In the genomic region with DNA sequence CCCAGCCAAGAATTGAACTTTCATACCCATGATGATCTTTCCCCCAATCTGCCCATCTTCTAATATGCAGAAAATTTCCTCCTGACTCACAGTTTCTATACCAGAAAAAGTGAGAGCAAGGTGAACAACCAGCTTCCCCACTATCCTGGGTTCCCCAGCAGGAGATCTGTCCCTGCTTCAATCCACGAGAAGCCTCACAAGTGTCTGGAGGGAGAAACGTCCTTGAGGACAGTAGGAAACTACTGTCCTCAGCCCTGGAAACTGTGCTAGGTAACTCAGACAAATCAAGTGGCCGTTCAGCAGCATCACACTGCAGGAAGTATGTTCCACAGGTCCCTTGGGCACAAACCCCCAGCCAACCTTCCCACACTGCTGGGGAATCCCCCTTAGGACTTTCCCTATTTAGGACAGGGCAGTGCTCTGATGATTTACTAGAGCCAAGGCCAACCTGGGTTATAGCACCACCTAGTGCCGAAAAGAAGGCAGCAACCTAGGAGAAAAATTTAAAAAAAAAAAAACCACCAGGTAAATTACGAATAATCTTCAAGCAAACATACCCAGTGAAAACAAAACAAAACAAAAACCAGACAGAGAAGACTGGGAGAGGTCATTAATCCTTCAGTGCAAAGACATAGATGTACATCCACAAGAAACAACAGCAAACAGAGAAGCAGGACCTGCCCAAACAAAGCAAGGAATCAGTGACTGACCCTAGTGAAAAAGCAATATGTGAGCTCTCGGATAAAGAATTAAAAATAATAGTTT, we compare ENCODE assay signal across 8 cellular contexts. TPM values are rescaled to one million over a fixed set of nuclear protein-coding genes. Genes with fewer than 3 reads are reported as not detected.
A peak's percentile ranks its signal among the peaks of the same experiment; 100 is the strongest.
DNase-seq lines count a peak whose midpoint lies in the region; ATAC-seq and TF ChIP-seq lines count a peak whose summit lies in the region.

No MANE protein-coding gene starts in this region.

- H3K27me3 Mint-ChIP-seq in progenitor cell of endocrine pancreas = peaks cover 5% of the 10 kb centered on the region

- no peak overlapping the region for H3K4me3 Mint-ChIP-seq in progenitor cell of endocrine pancreas (ENCODE audit: low read depth)

- no peaks in the 10 kb centered on the region for H3K4me1 Mint-ChIP-seq in progenitor cell of endocrine pancreas (ENCODE audit: low read depth)

- intact Hi-C loops in cardiac septum (cut with DNase I) = loop anchor here (10.0 kb wide), 1 partner anchor 417 kb away; no protein-coding TSS in a partner anchor
- intact Hi-C loops in esophagus squamous epithelium (cut with DNase I) = no loop called here

- no peak overlapping the region for H3K27ac Mint-ChIP-seq in progenitor cell of endocrine pancreas

- no peak overlapping the region for H3K4me3 ChIP-seq in cardiac muscle cell
- H3K4me3 ChIP-seq in esophagus squamous epithelium = no peak overlapping the region

- H3K27ac ChIP-seq in cardiac muscle cell (no peak overlapping the region), esophagus squamous epithelium (no peak overlapping the region)

- H3K27me3 ChIP-seq in cardiac muscle cell (no peaks in the 10 kb centered on the region), esophagus squamous epithelium (no peaks in the 10 kb centered on the region)

- TF ChIP-seq POLR2A in esophagus squamous epithelium (IDR thresholded peaks at IDR 0.05) = no peak

- H3K36me3 ChIP-seq in cardiac muscle cell (no peaks in the 10 kb centered on the region), esophagus squamous epithelium (no peaks in the 10 kb centered on the region)

- H3K4me1 ChIP-seq in cardiac muscle cell (ENCODE audit: low read depth) (no peaks in the 10 kb centered on the region), esophagus squamous epithelium (no peaks in the 10 kb centered on the region)

- peak; percentile 87 for TF ChIP-seq CTCF in cardiac muscle cell (IDR thresholded peaks at IDR 0.05; ENCODE audit: low read depth, low read length)
- TF ChIP-seq CTCF in esophagus squamous epithelium (IDR thresholded peaks at IDR 0.05) = peak in 4 of 6 experiments; percentile 34 to 67 (median 60)
- TF ChIP-seq CTCF in progenitor cell of endocrine pancreas (IDR thresholded peaks at IDR 0.05; ENCODE audit: unreplicated experiment) = peak; percentile 77

- no peaks in the 10 kb centered on the region for H3K36me3 Mint-ChIP-seq in progenitor cell of endocrine pancreas (ENCODE audit: insufficient read depth)

- WGBS in esophagus squamous epithelium, 2 donors = 30 to 47% methylated on average over 4 to 6 of the region's 6 CpGs

- H3K9me3 ChIP-seq in cardiac muscle cell (ENCODE audit: low read depth) (no peaks in the 10 kb centered on the region), esophagus squamous epithelium (no peaks in the 10 kb centered on the region)

- ATAC-seq in GM19468 (IDR thresholded peaks at IDR 0.05; ENCODE audit: extremely low read depth, unreplicated experiment) = peak; percentile 89
- ATAC-seq in HG03442 (IDR thresholded peaks at IDR 0.05; ENCODE audit: unreplicated experiment) = peak; percentile 100

- no peaks in the 10 kb centered on the region for H3K9me3 Mint-ChIP-seq in progenitor cell of endocrine pancreas (ENCODE audit: low read depth)

- DNase-seq in cardiac muscle cell (ENCODE audit: low read depth in 1 of 2, low spot score in 1 of 2) = peak; percentile 66 to 67
- DNase-seq in cardiac septum (ENCODE audit: low spot score) = no peak
- DNase-seq in SW480 (ENCODE audit: low spot score) = peak; percentile 24
- DNase-seq in esophagus squamous epithelium (lab: John Stamatoyannopoulos, UW) = no peak
- DNase-seq in progenitor cell of endocrine pancreas (ENCODE audit: low spot score, unreplicated experiment) = peak; percentile 9
- no peak for DNase-seq in 8988T

RNA-seq across cellular contexts. Expression of a gene that starts 36.0 kb away (rescaled TPM):
- not detected in 2 replicates for total RNA-seq in cardiac muscle cell
- not detected in 2 replicates for polyA plus RNA-seq in cardiac muscle cell
- total RNA-seq in cardiac septum = not detected
- not detected for total RNA-seq in esophagus squamous epithelium
- not detected in 2 replicates for total RNA-seq in progenitor cell of endocrine pancreas

RNA-seq across cellular contexts. Expression of a gene that starts 54.6 kb away (rescaled TPM):
- total RNA-seq in cardiac muscle cell (not detected in 2 replicates), cardiac septum (not detected), esophagus squamous epithelium (not detected), progenitor cell of endocrine pancreas (not detected in 2 replicates)
- polyA plus RNA-seq in cardiac muscle cell = not detected in 2 replicates

Comparison
In these comparisons a context has a peak if more than half of its experiments do, and no peak if none do; other contexts are left out.
1. DNase-seq: peak in cardiac muscle cell (2 of 2), SW480 (single experiment) and progenitor cell of endocrine pancreas (single experiment); none in cardiac septum (single experiment), esophagus squamous epithelium (single experiment) and 8988T (single experiment).
2. Peak in every context shown above with its lines, with median percentiles within 50 percentile points of each other: CTCF ChIP-seq.